ENCODE assay signal across 18 cellular contexts in the genomic region with DNA sequence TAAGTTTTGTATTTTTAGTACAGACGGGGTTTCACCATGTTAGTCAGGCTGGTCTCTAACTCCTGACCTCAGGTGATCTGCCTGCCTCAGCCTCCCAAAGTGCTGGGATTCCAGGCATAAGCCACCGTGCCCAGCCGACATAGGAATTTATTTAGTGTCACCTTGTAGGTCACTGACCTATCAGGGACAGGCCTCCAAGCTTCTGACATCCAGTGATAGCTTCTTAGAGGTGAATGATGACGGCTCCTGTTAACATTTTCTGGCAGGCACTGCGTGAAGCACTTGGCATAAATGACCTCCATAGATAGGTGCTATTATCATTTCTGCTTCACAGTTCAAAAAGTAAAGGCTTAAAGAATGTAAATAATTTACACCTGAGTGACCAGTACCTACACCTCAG.
"Had no signal": no experiment of that assay in that cellular context is flagged by ENCODE, and none has a peak within 500 bp of the region (broad histone marks: within the 10 kb centered on the region; RNA-seq: fewer than 3 reads in every experiment).

No MANE protein-coding gene starts in this region.

- H3K4me3 ChIP-seq: gastroesophageal sphincter, ovary, sigmoid colon, stomach, thyroid gland had no signal

- H3K9me3 ChIP-seq: gastroesophageal sphincter, ovary, sigmoid colon, stomach, thyroid gland had no signal

- H3K27me3 ChIP-seq: heart right ventricle, ovary, sigmoid colon, thyroid gland had no signal

- ATAC-seq: esophagus mucosa; gastroesophageal sphincter; naive thymus-derived CD8-positive, alpha-beta T cell; stimulated activated effector memory CD8-positive, alpha-beta T cell treated with anti-CD3 and anti-CD28 coated beads, Interleukin-12 subunit alpha, Interleukin-12 subunit beta, amount 100 ng/mL, for 72 hours had no signal

- H3K27ac ChIP-seq: epithelial cell of prostate, gastroesophageal sphincter, heart right ventricle, ovary, sigmoid colon, stomach, thyroid gland had no signal

- H3K4me1 ChIP-seq: gastroesophageal sphincter, sigmoid colon, thyroid gland had no signal

- H3K36me3 ChIP-seq: gastroesophageal sphincter, heart right ventricle, ovary, sigmoid colon, stomach, thyroid gland had no signal

- DNase-seq: dorsolateral prefrontal cortex; effector CD4-positive, alpha-beta T cell; foreskin fibroblast; heart right ventricle; mammary epithelial cell; naive thymus-derived CD8-positive, alpha-beta T cell; occipital lobe; ovary; sigmoid colon; stimulated activated CD4-positive, alpha-beta T cell treated with anti-CD3 and anti-CD28 coated beads, Interleukin-2, amount 100 ng/mL, for 24 hours; stimulated activated CD4-positive, alpha-beta T cell treated with anti-CD3 and anti-CD28 coated beads, Interleukin-4, amount 100 ng/mL, for 24 hours; stimulated activated naive CD4-positive, alpha-beta T cell treated with Interleukin-2 at 50 U/mL for 16 hours; stomach; thyroid gland had no signal
